32 cellular contexts compared by ENCODE assay signal in genomic region chr2:134564549-134564948, GRCh38.
DNase-seq lines count a peak whose midpoint lies in the region; ATAC-seq and TF ChIP-seq lines count a peak whose summit lies in the region.
"Had no signal": no experiment of that assay in that cellular context is flagged by ENCODE, and none has a peak within 500 bp of the region (broad histone marks: within the 10 kb centered on the region; RNA-seq: fewer than 3 reads in every experiment).

No MANE protein-coding gene starts in this region.

- H3K27ac ChIP-seq in HEK293 (ENCODE audit: extremely low read depth, low read depth, low read length): no peak overlapping the region
- H3K27ac ChIP-seq: BLaER1 treated with 17β-estradiol and CSF1 and Interleukin-3, amounts not matched to agents 10 nM and 100 nM; brain microvascular endothelial cell; esophagus muscularis mucosa; KMS-11; sigmoid colon had no signal

- no peaks in the 10 kb centered on the region for H3K36me3 Mint-ChIP-seq in progenitor cell of endocrine pancreas (ENCODE audit: insufficient read depth)
- no peaks in the 10 kb centered on the region for H3K36me3 Mint-ChIP-seq in activated naive CD4-positive, alpha-beta T cell treated with anti-CD3 and anti-CD28 coated beads, Interleukin-2, amount 10 ng/mL, durations not matched to agents 7 days and 5 days
- H3K36me3 Mint-ChIP-seq: activated naive CD4-positive, alpha-beta T cell treated with anti-CD3 and anti-CD28 coated beads, Interleukin-2, amount 50 U/mL, for 72 hours; mesothelial cell of epicardium; type B pancreatic cell had no signal

- H3K36me3 ChIP-seq in HEK293 (ENCODE audit: control insufficient read depth in 2 of 2, insufficient read depth in 1 of 2, low read length in 2 of 2): no peaks in the 10 kb centered on the region
- H3K36me3 ChIP-seq: BLaER1 treated with 17β-estradiol and CSF1 and Interleukin-3, amounts not matched to agents 10 nM and 100 nM; brain microvascular endothelial cell; esophagus muscularis mucosa; sigmoid colon had no signal

- H3K27ac Mint-ChIP-seq in progenitor cell of endocrine pancreas: peak overlapping the region; percentile 2
- H3K27ac Mint-ChIP-seq in activated naive CD4-positive, alpha-beta T cell treated with anti-CD3 and anti-CD28 coated beads, Interleukin-2, amount 10 ng/mL, durations not matched to agents 7 days and 5 days: no peak overlapping the region
- H3K27ac Mint-ChIP-seq: activated CD4-positive, alpha-beta memory T cell treated with anti-CD3 and anti-CD28 coated beads, Interleukin-2, amount 10 ng/mL, durations not matched to agents 7 days and 5 days; activated naive CD4-positive, alpha-beta T cell treated with anti-CD3 and anti-CD28 coated beads, Interleukin-2, amount 50 U/mL, for 72 hours; mesothelial cell of epicardium; T-helper 2 cell treated with Interferon-gamma antibody and Interleukin-4, amounts not matched to agents 5 μg/mL and 100 μg/mL, for 36 hours; type B pancreatic cell had no signal

- no peak overlapping the region for H3K4me3 ChIP-seq in HEK293 (ENCODE audit: low read depth, low read length)
- H3K4me3 ChIP-seq: BLaER1 treated with 17β-estradiol and CSF1 and Interleukin-3, amounts not matched to agents 10 nM and 100 nM; esophagus muscularis mucosa; sigmoid colon had no signal

- H3K4me1 Mint-ChIP-seq in progenitor cell of endocrine pancreas (ENCODE audit: low read depth): no peaks in the 10 kb centered on the region
- no peaks in the 10 kb centered on the region for H3K4me1 Mint-ChIP-seq in activated naive CD4-positive, alpha-beta T cell treated with anti-CD3 and anti-CD28 coated beads, Interleukin-2, amount 10 ng/mL, durations not matched to agents 7 days and 5 days
- H3K4me1 Mint-ChIP-seq: mesothelial cell of epicardium had no signal

- H3K27me3 Mint-ChIP-seq in progenitor cell of endocrine pancreas: no peaks in the 10 kb centered on the region
- H3K27me3 Mint-ChIP-seq in activated naive CD4-positive, alpha-beta T cell treated with anti-CD3 and anti-CD28 coated beads, Interleukin-2, amount 10 ng/mL, durations not matched to agents 7 days and 5 days: peaks cover 10% of the 10 kb centered on the region
- H3K27me3 Mint-ChIP-seq: type B pancreatic cell had no signal

- H3K4me3 Mint-ChIP-seq in progenitor cell of endocrine pancreas (ENCODE audit: low read depth): no peak overlapping the region
- no peak overlapping the region for H3K4me3 Mint-ChIP-seq in activated naive CD4-positive, alpha-beta T cell treated with anti-CD3 and anti-CD28 coated beads, Interleukin-2, amount 10 ng/mL, durations not matched to agents 7 days and 5 days
- H3K4me3 Mint-ChIP-seq: activated CD4-positive, alpha-beta memory T cell treated with anti-CD3 and anti-CD28 coated beads, Interleukin-2, amount 10 ng/mL, durations not matched to agents 7 days and 5 days; mesothelial cell of epicardium; T-helper 2 cell treated with Interferon-gamma antibody and Interleukin-4, amounts not matched to agents 5 μg/mL and 100 μg/mL, for 36 hours; type B pancreatic cell had no signal

- H3K9me3 ChIP-seq in HEK293 (ENCODE audit: control insufficient read depth, insufficient read depth, low read depth, low read length): no peaks in the 10 kb centered on the region
- H3K9me3 ChIP-seq: BLaER1 treated with 17β-estradiol and CSF1 and Interleukin-3, amounts not matched to agents 10 nM and 100 nM; esophagus muscularis mucosa; sigmoid colon had no signal

- TF ChIP-seq CTCF in HEK293 (tag by site-specific recombination; IDR thresholded peaks at IDR 0.05): no peak
- no peak for TF ChIP-seq CTCF in progenitor cell of endocrine pancreas (IDR thresholded peaks at IDR 0.05; ENCODE audit: unreplicated experiment)

- peaks cover 3% of the 10 kb centered on the region; the same call in 1 of the 2 replicates for H3K4me1 ChIP-seq in HEK293 (ENCODE audit: control insufficient read depth, insufficient read depth, low read length)
- H3K4me1 ChIP-seq: BLaER1 treated with 17β-estradiol and CSF1 and Interleukin-3, amounts not matched to agents 10 nM and 100 nM; esophagus muscularis mucosa; sigmoid colon had no signal

- H3K9me3 Mint-ChIP-seq in progenitor cell of endocrine pancreas (ENCODE audit: low read depth): no peaks in the 10 kb centered on the region
- H3K9me3 Mint-ChIP-seq in activated naive CD4-positive, alpha-beta T cell treated with anti-CD3 and anti-CD28 coated beads, Interleukin-2, amount 10 ng/mL, durations not matched to agents 7 days and 5 days: no peaks in the 10 kb centered on the region
- H3K9me3 Mint-ChIP-seq: activated CD4-positive, alpha-beta memory T cell treated with anti-CD3 and anti-CD28 coated beads, Interleukin-2, amount 10 ng/mL, durations not matched to agents 7 days and 5 days; activated naive CD4-positive, alpha-beta T cell treated with anti-CD3 and anti-CD28 coated beads, Interleukin-2, amount 50 U/mL, for 72 hours; mesothelial cell of epicardium; T-helper 2 cell treated with Interferon-gamma antibody and Interleukin-4, amounts not matched to agents 5 μg/mL and 100 μg/mL, for 36 hours; type B pancreatic cell had no signal

- CTCF ChIA-PET in HEK293 (lab: Yijun Ruan, JAX): interaction anchor here (0.6 to 1.0 kb wide), 2 partner anchors 16 to 44 kb away, joined by 3 read pairs; no protein-coding TSS in a partner anchor
- CTCF ChIA-PET in activated naive CD4-positive, alpha-beta T cell treated with anti-CD3 and anti-CD28 coated beads, Interleukin-2, amount 10 ng/mL, durations not matched to agents 7 days and 5 days (lab: Charles Lee): no interaction called here

- ATAC-seq in GM18868 (IDR thresholded peaks at IDR 0.05; ENCODE audit: unreplicated experiment): peak; percentile 88
- ATAC-seq in HG03139 (IDR thresholded peaks at IDR 0.05; ENCODE audit: unreplicated experiment): no peak
- ATAC-seq: Panc1 had no signal

- peak; percentile 20 for DNase-seq in LHCN-M2 (ENCODE audit: low read depth)
- DNase-seq in progenitor cell of endocrine pancreas (ENCODE audit: low spot score, unreplicated experiment): no peak
- DNase-seq in activated naive CD4-positive, alpha-beta T cell treated with anti-CD3 and anti-CD28 coated beads, Interleukin-2, amount 10 ng/mL, durations not matched to agents 7 days and 5 days: no peak
- DNase-seq in EL: no peak
- DNase-seq: activated CD4-positive, alpha-beta memory T cell treated with anti-CD3 and anti-CD28 coated beads, Interleukin-2, amount 10 ng/mL, durations not matched to agents 7 days and 5 days; amygdala; brain microvascular endothelial cell; cerebellar nuclear complex; COR-L47; foreskin fibroblast; GDM1; HCEC 1CT; head of caudate nucleus; NCI-H1417 treated with DMSO at 0.1 percent for 48 hours; NCI-H2081; NCI-H2227 treated with DMSO at 0.1 percent for 48 hours; NCI-H526 treated with DMSO at 0.1 percent for 48 hours; nucleus accumbens; SHP77; sigmoid colon; stimulated activated CD4-positive, alpha-beta T cell treated with anti-CD3 and anti-CD28 coated beads, Interleukin-4, amount 100 ng/mL, for 4 hours had no signal

- POLR2A ChIA-PET in HEK293 (lab: Yijun Ruan, JAX): no interaction called here

TF ChIP-seq in HEK293, 187 proteins besides CTCF, POLR2A, EP300 and RAD21 (continues in another document):
- TF ChIP-seq PRDM6 (tag by site-specific recombination; IDR thresholded peaks at IDR 0.05) (peak; percentile 72), FEZF1 (tag by site-specific recombination; IDR thresholded peaks at IDR 0.05) (peak; percentile 62), ZNF423 (tag by site-specific recombination; IDR thresholded peaks at IDR 0.05) (peak; percentile 11; the same call in 1 of the 2 replicates), PRDM4 (tag by site-specific recombination; IDR thresholded peaks at IDR 0.05) (peak; percentile 46; the same call in 1 of the 2 replicates), ZNF26 (tag by site-specific recombination; IDR thresholded peaks at IDR 0.05) (no peak), ZNF843 (tag by site-specific recombination; IDR thresholded peaks at IDR 0.05) (peak; percentile 45; the same call in 1 of the 2 replicates)
